18 cellular contexts compared by ENCODE assay signal in genomic region chr3:15253023-15253697, GRCh38. TPM values are rescaled to one million over a fixed set of nuclear protein-coding genes. Genes with fewer than 3 reads are reported as not detected.
DNase-seq lines count a peak whose midpoint lies in the region; ATAC-seq, FAIRE-seq and TF ChIP-seq lines count a peak whose summit lies in the region.
"Had no signal": no experiment of that assay in that cellular context is flagged by ENCODE, and none has a peak within 500 bp of the region (broad histone marks: within the 10 kb centered on the region; RNA-seq: fewer than 3 reads in every experiment).

No MANE protein-coding gene starts in this region.

- H2AFZ ChIP-seq in K562 (ENCODE audit: low read depth, low read length) = no peak overlapping the region

- no peaks in the 10 kb centered on the region for H3K27me3 ChIP-seq in CD4-positive, alpha-beta memory T cell (ENCODE audit: insufficient read depth, low read length)
- no peaks in the 10 kb centered on the region for H3K27me3 ChIP-seq in K562 (ENCODE audit: control insufficient read depth in 2 of 2, insufficient read depth in 2 of 2, low read length in 2 of 2)
- no peaks in the 10 kb centered on the region for H3K27me3 ChIP-seq in upper lobe of left lung
- H3K27me3 ChIP-seq: heart right ventricle, right atrium auricular region, upper lobe of right lung had no signal

- CTCF ChIA-PET in CD4-positive, alpha-beta memory T cell (lab: Charles Lee; ENCODE audit: partially characterized antibody) = interaction anchor here (1.2 to 1.3 kb wide), 2 partner anchors 12 to 51 kb away, joined by 3 read pairs; no protein-coding TSS in a partner anchor
- CTCF ChIA-PET in K562 (lab: Yijun Ruan, JAX; ENCODE audit: low intra/inter-chr PET ratio) = no interaction called here

- H4K20me1 ChIP-seq in K562 (replicated peaks; ENCODE audit: control insufficient read depth, insufficient read depth, low read length) = no peaks in the 10 kb centered on the region

- WGBS in K562 (ENCODE audit: insufficient coverage, low coverage, missing lambda C conversion rate) = 10% methylated on average over 7 of the region's 7 CpGs
- 78 to 80% methylated on average over 7 of the region's 7 CpGs for WGBS in upper lobe of left lung, 2 donors

- H3K4me3 ChIP-seq in CD4-positive, alpha-beta memory T cell (ENCODE audit: low read length in 2 of 2) = no peak overlapping the region
- H3K4me3 ChIP-seq in K562 (no peak overlapping the region), upper lobe of left lung (no peak overlapping the region)
- H3K4me3 ChIP-seq: heart right ventricle, right atrium auricular region, upper lobe of right lung had no signal

- H3K9me1 ChIP-seq in K562 (ENCODE audit: control insufficient read depth, insufficient read depth, low read length) = no peaks in the 10 kb centered on the region

- H3K27me3 Mint-ChIP-seq in CD4-positive, alpha-beta memory T cell = no peaks in the 10 kb centered on the region
- no peaks in the 10 kb centered on the region for H3K27me3 Mint-ChIP-seq in natural killer cell treated with Interleukin-12 subunit alpha and Interleukin-12 subunit beta and Interleukin-15 and Interleukin-18, amount 100 ng/mL, for 72 hours

- POLR2A ChIA-PET in CD4-positive, alpha-beta memory T cell (lab: Charles Lee; ENCODE audit: partially characterized antibody) = interaction anchor here (0.9 to 1.2 kb wide), 2 partner anchors 47 to 79 kb away, joined by 3 read pairs; partner anchors contain the start of genes CAPN7 and SH3BP5
- POLR2A ChIA-PET in K562 (lab: Yijun Ruan, JAX) = interaction anchor here (0.7 to 1.0 kb wide), 3 partner anchors 8 to 325 kb away, joined by 3 read pairs; no protein-coding TSS in a partner anchor

- DNase-seq in CD4-positive, alpha-beta memory T cell = no peak
- DNase-seq in SK-N-DZ (ENCODE audit: low spot score) (peak; percentile 32), K562 (ENCODE audit: extremely low read depth in 1 of 4, low spot score in 3 of 4) (peak in 1 of 4 experiments; percentile 33), upper lobe of left lung (no peak)
- DNase-seq in natural killer cell treated with Interleukin-12 subunit alpha and Interleukin-12 subunit beta and Interleukin-15 and Interleukin-18, amount 100 ng/mL, for 72 hours (ENCODE audit: low spot score) = no peak
- DNase-seq: activated gamma-delta T cell treated with Interleukin-2 at 50 U/mL for 16 hours, HCEC 1CT, heart right ventricle, NCI-H1105, NCI-H526, upper lobe of right lung had no signal

- intact Hi-C loops in CD4-positive, alpha-beta memory T cell (cut with micrococcal nuclease) = no loop called here
- intact Hi-C loops in K562 (cut with micrococcal nuclease) = loop anchor here (5.0 kb wide), 1 partner anchor 136 kb away; no protein-coding TSS in a partner anchor

- ATAC-seq in K562 (peak; percentile 51), GM21576 (IDR thresholded peaks at IDR 0.05; ENCODE audit: unreplicated experiment) (no peak), GM18858 (IDR thresholded peaks at IDR 0.05; ENCODE audit: unreplicated experiment) (no peak), upper lobe of left lung (ENCODE audit: low FRiP score in 2 of 2) (no peak), HG02852 (IDR thresholded peaks at IDR 0.05; ENCODE audit: unreplicated experiment) (no peak)
- ATAC-seq in natural killer cell treated with Interleukin-12 subunit alpha and Interleukin-12 subunit beta and Interleukin-15 and Interleukin-18, amount 100 ng/mL, for 72 hours = no peak
- ATAC-seq: heart right ventricle, upper lobe of right lung had no signal

- H3K4me2 ChIP-seq in K562 (ENCODE audit: insufficient read depth, low read length) = 0 out of 2 replicates have a peak overlapping the region, but pooled peaks have one; percentile 1

- no peaks in the 10 kb centered on the region for H3K4me1 ChIP-seq in CD4-positive, alpha-beta memory T cell (ENCODE audit: insufficient read depth, low read length)
- H3K4me1 ChIP-seq in K562 (replicated peaks in 1 of 2; ENCODE audit: control insufficient read depth in 2 of 2, insufficient read depth in 2 of 2, low read length in 2 of 2) (peaks cover 0 to 20% of the 10 kb centered on the region in 2 experiments; a peak in 4 of 5 replicates), upper lobe of left lung (peaks cover 0 to 5% (median 3%) of the 10 kb centered on the region in 4 donors)
- H3K4me1 ChIP-seq: upper lobe of right lung had no signal

- peaks cover 47 to 80% of the 10 kb centered on the region in 2 donors for H3K36me3 Mint-ChIP-seq in CD4-positive, alpha-beta memory T cell
- peaks cover 31% of the 10 kb centered on the region for H3K36me3 Mint-ChIP-seq in natural killer cell treated with Interleukin-12 subunit alpha and Interleukin-12 subunit beta and Interleukin-15 and Interleukin-18, amount 100 ng/mL, for 72 hours

- TF ChIP-seq POLR2A in K562 (conservative IDR thresholded peaks at IDR 0.05) (no peak), upper lobe of left lung (IDR thresholded peaks at IDR 0.05) (no peak)

- H3K4me1 Mint-ChIP-seq in CD4-positive, alpha-beta memory T cell = peaks cover 0 to 15% (median 9%) of the 10 kb centered on the region in 4 donors
- peaks cover 11 to 25% of the 10 kb centered on the region in 2 donors for H3K4me1 Mint-ChIP-seq in natural killer cell treated with Interleukin-12 subunit alpha and Interleukin-12 subunit beta and Interleukin-15 and Interleukin-18, amount 100 ng/mL, for 72 hours (ENCODE audit: low read depth in 2 of 2)

- no peak overlapping the region for H3K4me3 Mint-ChIP-seq in CD4-positive, alpha-beta memory T cell
- no peak overlapping the region for H3K4me3 Mint-ChIP-seq in natural killer cell treated with Interleukin-12 subunit alpha and Interleukin-12 subunit beta and Interleukin-15 and Interleukin-18, amount 100 ng/mL, for 72 hours

- peaks cover 69% of the 10 kb centered on the region for H3K36me3 ChIP-seq in CD4-positive, alpha-beta memory T cell (ENCODE audit: insufficient read depth, low read length)
- H3K36me3 ChIP-seq in K562 (ENCODE audit: control insufficient read depth, insufficient read depth, low read length) (peaks cover 96% of the 10 kb centered on the region), upper lobe of left lung (peaks cover 16 to 96% (median 66%) of the 10 kb centered on the region in 4 donors)

- in situ Hi-C loops in K562 (cut with MboI) = no loop called here

- no TSS peak for BruUV-seq in K562 (replicated peaks; lab: Mats Ljungman, UMichigan)

- peak; percentile 58 for FAIRE-seq in K562 (lab: Jason Lieb, UNC)
- FAIRE-seq: colon, endothelial cell of umbilical vein, G401.6 had no signal

- H3K9me3 ChIP-seq in CD4-positive, alpha-beta memory T cell (ENCODE audit: control insufficient read depth in 1 of 2, low read length in 2 of 2) = no peaks in the 10 kb centered on the region
- no peaks in the 10 kb centered on the region for H3K9me3 ChIP-seq in K562 (replicated peaks; ENCODE audit: control insufficient read depth, insufficient read depth, low read depth, low read length)
- no peaks in the 10 kb centered on the region for H3K9me3 ChIP-seq in upper lobe of left lung
- H3K9me3 ChIP-seq: heart right ventricle, right atrium auricular region, upper lobe of right lung had no signal

- peak overlapping the region; percentile 4 for H3K27ac ChIP-seq in CD4-positive, alpha-beta memory T cell (ENCODE audit: low read depth, low read length)
- H3K27ac ChIP-seq in K562 (ENCODE audit: extremely low read depth, low read depth, low read length) (no peak overlapping the region), upper lobe of left lung (no peak overlapping the region)
- H3K27ac ChIP-seq: right atrium auricular region, upper lobe of right lung had no signal

- H3K27ac Mint-ChIP-seq in CD4-positive, alpha-beta memory T cell = peak overlapping the region; percentile 1 to 95 (median 72)
- H3K27ac Mint-ChIP-seq in natural killer cell treated with Interleukin-12 subunit alpha and Interleukin-12 subunit beta and Interleukin-15 and Interleukin-18, amount 100 ng/mL, for 72 hours = peak overlapping the region; percentile 57 to 79

- TF ChIP-seq EP300 in K562 (IDR thresholded peaks at IDR 0.05; ENCODE audit: low read length) (no peak), upper lobe of left lung (IDR thresholded peaks at IDR 0.05) (no peak)

- H3K9ac ChIP-seq in K562 (ENCODE audit: insufficient read depth in 1 of 2, low read depth in 2 of 2, low read length in 2 of 2) = peak overlapping the region in 1 of 2 experiments; percentile 54; a peak in 1 of 4 replicates

- TF ChIP-seq CTCF in K562 (IDR thresholded peaks at IDR 0.05 in 2 of 3, conservative IDR thresholded peaks at IDR 0.05 in 1 of 3; ENCODE audit: insufficient read depth in 2 of 3, low read depth in 1 of 3, low read length in 3 of 3) = no peak
- TF ChIP-seq CTCF in upper lobe of left lung (IDR thresholded peaks at IDR 0.05) = no peak

- TF ChIP-seq RAD21 in K562 (CRISPR knock-in tag; conservative IDR thresholded peaks at IDR 0.05 in 1 of 2, IDR thresholded peaks at IDR 0.05 in 1 of 2) = no peak

- no peaks in the 10 kb centered on the region for H3K9me3 Mint-ChIP-seq in CD4-positive, alpha-beta memory T cell
- no peaks in the 10 kb centered on the region for H3K9me3 Mint-ChIP-seq in natural killer cell treated with Interleukin-12 subunit alpha and Interleukin-12 subunit beta and Interleukin-15 and Interleukin-18, amount 100 ng/mL, for 72 hours

- no peaks in the 10 kb centered on the region for H3K79me2 ChIP-seq in K562 (ENCODE audit: control insufficient read depth, insufficient read depth, low read length)

RNA-seq across cellular contexts. Expression of gene CAPN7, which starts 47.1 kb away (rescaled TPM):
- 100 to 1,000 TPM in 1 of 2 experiments, 10 to 100 TPM in 1; 95.5 to 103 TPM for total RNA-seq in CD4-positive, alpha-beta memory T cell
- 10 to 100 TPM; 18.9 to 23.7 TPM for polyA plus RNA-seq in CD4-positive, alpha-beta memory T cell
- polyA plus RNA-seq in SK-N-DZ (2014; cell fraction: cytosol; rRNA removed) = 20.2 and 26.1 TPM in 2 replicates
- 26.7 and 30.8 TPM in 2 replicates for polyA plus RNA-seq in SK-N-DZ (2014; cell fraction: nucleus; rRNA removed)
- total RNA-seq in K562 (2011; cell fraction: chromatin; rRNA removed; ENCODE audit: low replicate concordance) = 37.7 and 89.2 TPM in 2 replicates
- total RNA-seq in K562 (2011; cell fraction: nucleolus; rRNA removed) = 26.5 and 27.1 TPM in 2 replicates
- total RNA-seq in K562 (2011; cell fraction: nucleoplasm; rRNA removed) = 32.0 and 50.1 TPM in 2 replicates
- total RNA-seq in K562 (2014; rRNA removed) (27.0 and 32.7 TPM in 2 replicates), K562 (2014; rRNA removed; fragmentation: Illumina TruSeq; extraction: Trizol) (33.4 and 35.3 TPM in 2 replicates), K562 (2015; rRNA removed; fragmentation: Illumina TruSeq; extraction: Trizol) (31.7 and 37.5 TPM in 2 replicates), K562 (2021) (42.6 and 42.7 TPM in 2 replicates), upper lobe of left lung (100 to 1,000 TPM in 1 of 6 donors, 10 to 100 TPM in 5; 42.3 to 119 (median 46.2) TPM)
- polyA plus RNA-seq in K562 (2011; rRNA removed) (28.1 and 36.4 TPM in 2 replicates), K562 (2014; fragmentation: Illumina TruSeq; extraction: Trizol) (24.8 and 32.6 TPM in 2 replicates), K562 (2014; fragmentation: Nextera tagmentation; extraction: Ambion mirVana) (1 to 10 TPM; 6.5 to 10.0 TPM), K562 (2014; rRNA removed) (23.3 TPM in 2 replicates)
- 17.9 and 20.3 TPM in 2 replicates for polyA plus RNA-seq in K562 (2011; cell fraction: cytosol; rRNA removed)
- polyA plus RNA-seq in K562 (2011; cell fraction: nucleus; rRNA removed) = 29.4 and 33.3 TPM in 2 replicates
- 19.3 and 25.7 TPM in 2 replicates for polyA plus RNA-seq in K562 (2012)
- 50.3 and 54.6 TPM in 2 replicates for polyA minus RNA-seq in K562 (2011; rRNA and poly(A)+ RNA removed)
- 24.0 and 25.2 TPM in 2 replicates for polyA minus RNA-seq in K562 (2011; cell fraction: cytosol; rRNA and poly(A)+ RNA removed)
- polyA minus RNA-seq in K562 (2011; cell fraction: nucleus; rRNA and poly(A)+ RNA removed) = 40.5 and 64.5 TPM in 2 replicates
- total RNA-seq in natural killer cell treated with Interleukin-12 subunit alpha and Interleukin-12 subunit beta and Interleukin-15 and Interleukin-18, amount 100 ng/mL, for 72 hours = 10 to 100 TPM; 27.9 to 47.8 TPM
